In genomic region chr10:16809074-16809718, GRCh38 we compare ENCODE assay signal across 10 cellular contexts. TPM values are rescaled to one million over a fixed set of nuclear protein-coding genes. Genes with fewer than 3 reads are reported as not detected.
DNase-seq lines count a peak whose midpoint lies in the region; ATAC-seq, FAIRE-seq and TF ChIP-seq lines count a peak whose summit lies in the region.
"Had no signal": no experiment of that assay in that cellular context is flagged by ENCODE, and none has a peak within 500 bp of the region (broad histone marks: within the 10 kb centered on the region; RNA-seq: fewer than 3 reads in every experiment).

No MANE protein-coding gene starts in this region.

- intact Hi-C loops in activated CD4-positive, alpha-beta T cell treated with anti-CD3 and anti-CD28 coated beads for 36 hours (cut with DNase I, micrococcal nuclease), result loop anchor here (2.0 to 5.0 kb wide), 2 partner anchors 30 to 262 kb away; no protein-coding TSS in a partner anchor
- intact Hi-C loops in mucosa of descending colon (cut with DNase I, micrococcal nuclease), result no loop called here

- no peak overlapping the region for H3K18ac ChIP-seq in H1 (ENCODE audit: extremely low read depth, low read length)

- H3K27ac Mint-ChIP-seq in activated CD4-positive, alpha-beta T cell treated with anti-CD3 and anti-CD28 coated beads for 36 hours, result no peak overlapping the region

- H3K23ac ChIP-seq in H1 (ENCODE audit: insufficient read length), result no peak overlapping the region

- H3K79me2 ChIP-seq in Karpas-422 (ENCODE audit: low read length), result peaks cover 78% of the 10 kb centered on the region
- H3K79me2 ChIP-seq in H1 (ENCODE audit: control insufficient read depth in 1 of 2, insufficient read depth in 2 of 2, low read length in 2 of 2), result peaks cover 0 to 41% of the 10 kb centered on the region in 2 experiments; a peak in 3 of 4 replicates

- peaks cover 9% of the 10 kb centered on the region for H3K4me1 Mint-ChIP-seq in activated CD4-positive, alpha-beta T cell treated with anti-CD3 and anti-CD28 coated beads for 36 hours

- CTCF ChIA-PET in activated CD4-positive, alpha-beta T cell treated with anti-CD3 and anti-CD28 coated beads for 36 hours (lab: Charles Lee), result interaction anchor here (0.6 to 1.4 kb wide), 4 partner anchors 8 to 909 kb away, joined by 3 to 4 read pairs (median 4); partner anchors contain the start of gene RSU1
- CTCF ChIA-PET in H1 (lab: Charles Lee; ENCODE audit: partially characterized antibody), result interaction anchor here (0.5 to 1.5 kb wide), 8 partner anchors 8 to 907 kb away, joined by 3 to 5 read pairs (median 3); partner anchors contain the start of gene RSU1

- POLR2A ChIA-PET in activated CD4-positive, alpha-beta T cell treated with anti-CD3 and anti-CD28 coated beads for 36 hours (lab: Charles Lee), result no interaction called here
- POLR2A ChIA-PET in H1 (lab: Charles Lee; ENCODE audit: partially characterized antibody), result interaction anchor here (1.0 kb wide), 1 partner anchor 8 kb away, joined by 3 read pairs; the partner anchor contains the start of gene RSU1

- H3K9me3 Mint-ChIP-seq in activated CD4-positive, alpha-beta T cell treated with anti-CD3 and anti-CD28 coated beads for 36 hours (ENCODE audit: low read depth), result no peaks in the 10 kb centered on the region

- H2BK5ac ChIP-seq in H1 (ENCODE audit: low read depth, low read length), result no peak overlapping the region

- peak; percentile 70 to 78 for TF ChIP-seq RAD21 in H1 (IDR thresholded peaks at IDR 0.05 in 1 of 2, conservative IDR thresholded peaks at IDR 0.05 in 1 of 2; ENCODE audit: low read depth in 2 of 2, low read length in 2 of 2)

- no peak for TF ChIP-seq POLR2A in H1 (IDR thresholded peaks at IDR 0.05; ENCODE audit: control extremely low read depth in 1 of 2, low read depth in 2 of 2, low read length in 2 of 2)

- no peaks in the 10 kb centered on the region for H3K4me1 ChIP-seq in Karpas-422 (ENCODE audit: low read length)
- no peaks in the 10 kb centered on the region for H3K4me1 ChIP-seq in H1 (replicated peaks in 1 of 4; ENCODE audit: control insufficient read depth in 3 of 4, insufficient read depth in 4 of 4, low read length in 3 of 4)
- peaks cover 3% of the 10 kb centered on the region for H3K4me1 ChIP-seq in mucosa of descending colon (ENCODE audit: low read depth)
- H3K4me1 ChIP-seq: thyroid gland had no signal

- H2BK20ac ChIP-seq in H1 (ENCODE audit: low read length), result no peak overlapping the region

- H3K9ac ChIP-seq in Karpas-422 (ENCODE audit: low read length) (no peak overlapping the region), H1 (replicated peaks in 1 of 4; ENCODE audit: extremely low read depth in 1 of 4, low read depth in 3 of 4, low read length in 3 of 4) (no peak overlapping the region)

- no peak overlapping the region for H2BK120ac ChIP-seq in H1 (replicated peaks; ENCODE audit: low read depth, low read length)

- no peak overlapping the region for H3K14ac ChIP-seq in H1 (ENCODE audit: insufficient read length)

- H3K27ac ChIP-seq in Karpas-422 (ENCODE audit: low read length) (no peak overlapping the region), H1 (ENCODE audit: low read depth, low read length) (no peak overlapping the region)
- H3K27ac ChIP-seq: thyroid gland had no signal

- H2BK12ac ChIP-seq in H1 (ENCODE audit: low read depth, low read length), result no peak overlapping the region

- H3K4me3 ChIP-seq in Karpas-422 (ENCODE audit: low read length), result no peak overlapping the region
- H3K4me3 ChIP-seq in H1 (ENCODE audit: extremely low read depth in 1 of 4, insufficient read depth in 2 of 4, low read depth in 3 of 4, low read length in 4 of 4), result no peak overlapping the region
- H3K4me3 ChIP-seq in mucosa of descending colon, result no peak overlapping the region
- no peak overlapping the region for H3K4me3 ChIP-seq in MG63
- H3K4me3 ChIP-seq: thyroid gland had no signal

- no peak for TF ChIP-seq EP300 in H1 (IDR thresholded peaks at IDR 0.05; ENCODE audit: borderline replicate concordance in 1 of 2, low read depth in 2 of 2, low read length in 2 of 2)

- no peaks in the 10 kb centered on the region for H3K9me2 ChIP-seq in Karpas-422 (replicated peaks; ENCODE audit: insufficient read depth, low read length)

- H3K79me1 ChIP-seq in H1 (ENCODE audit: low read depth, low read length), result no peaks in the 10 kb centered on the region

- peak; percentile 52 to 74 (median 71) for TF ChIP-seq CTCF in H1 (IDR thresholded peaks at IDR 0.05; ENCODE audit: control extremely low read depth in 1 of 3, insufficient read depth in 1 of 3, low read depth in 1 of 3, low read length in 3 of 3)
- peak; percentile 15 for TF ChIP-seq CTCF in mucosa of descending colon (IDR thresholded peaks at IDR 0.05)

- ATAC-seq in GM21737 (IDR thresholded peaks at IDR 0.05; ENCODE audit: unreplicated experiment) (peak; percentile 66), mucosa of descending colon (peak; percentile 86)
- peak; percentile 94 for ATAC-seq in activated CD4-positive, alpha-beta T cell treated with anti-CD3 and anti-CD28 coated beads for 36 hours

- H3K56ac ChIP-seq in H1 (replicated peaks; ENCODE audit: insufficient read length, low read depth, low read length), result no peak overlapping the region

- H3K36me3 Mint-ChIP-seq in activated CD4-positive, alpha-beta T cell treated with anti-CD3 and anti-CD28 coated beads for 36 hours (ENCODE audit: low read depth), result peaks cover 25% of the 10 kb centered on the region

- no peak overlapping the region for H2AK5ac ChIP-seq in H1 (ENCODE audit: low read depth, low read length)

- H2AFZ ChIP-seq in Karpas-422 (ENCODE audit: low read length) (no peak overlapping the region), H1 (ENCODE audit: low read length) (no peak overlapping the region)

- no peak overlapping the region for H3K4ac ChIP-seq in H1 (replicated peaks; ENCODE audit: insufficient read length, low read depth, low read length)

- H3K27me3 ChIP-seq in Karpas-422 (ENCODE audit: low read length), result no peaks in the 10 kb centered on the region
- no peaks in the 10 kb centered on the region for H3K27me3 ChIP-seq in H1 (replicated peaks in 1 of 4; ENCODE audit: control insufficient read depth in 3 of 4, extremely low read depth in 1 of 4, insufficient read depth in 3 of 4, low read length in 3 of 4)
- H3K27me3 ChIP-seq in MG63, result no peaks in the 10 kb centered on the region
- H3K27me3 ChIP-seq: thyroid gland had no signal

- no peak overlapping the region for H4K5ac ChIP-seq in H1 (ENCODE audit: insufficient read length, low read depth, low read length)

- no peak overlapping the region for H3K4me2 ChIP-seq in Karpas-422 (ENCODE audit: low read depth, low read length, poor library complexity, severe bottlenecking)
- H3K4me2 ChIP-seq in H1 (ENCODE audit: insufficient read depth in 1 of 2, low read depth in 2 of 2, low read length in 2 of 2), result no peak overlapping the region

- no peak overlapping the region for H4K91ac ChIP-seq in H1 (replicated peaks; ENCODE audit: insufficient read length, low read length)

- 83% methylated on average over 6 of the region's 6 CpGs; no CpG with 5 or more reads in 1 of the 2 experiments for WGBS in H1 (ENCODE audit: extremely low coverage in 1 of 2, insufficient coverage in 1 of 2, insufficient read length in 1 of 2, insufficient replicate concordance in 2 of 2, low coverage in 1 of 2, low lambda C conversion rate in 2 of 2, missing lambda C conversion rate in 1 of 2), 2 experiments

- no peak overlapping the region for H4K8ac ChIP-seq in H1 (ENCODE audit: extremely low read depth, insufficient read depth, low read length)

- H4K20me1 ChIP-seq in Karpas-422 (ENCODE audit: insufficient read depth, low read depth, low read length), result no peaks in the 10 kb centered on the region
- H4K20me1 ChIP-seq in H1 (replicated peaks in 1 of 2; ENCODE audit: control insufficient read depth in 1 of 2, insufficient read depth in 2 of 2, low read length in 2 of 2), result peaks cover 0 to 2% of the 10 kb centered on the region in 2 experiments

- no peak overlapping the region for H2BK15ac ChIP-seq in H1 (ENCODE audit: low read length)

- H3K9me3 ChIP-seq in Karpas-422 (ENCODE audit: low read length) (no peaks in the 10 kb centered on the region), H1 (ENCODE audit: insufficient read depth in 2 of 2, low read depth in 1 of 2, low read length in 1 of 2) (no peaks in the 10 kb centered on the region), mucosa of descending colon (no peaks in the 10 kb centered on the region), MG63 (no peaks in the 10 kb centered on the region)
- H3K9me3 ChIP-seq: thyroid gland had no signal

- H3K36me3 ChIP-seq in Karpas-422 (ENCODE audit: insufficient read depth, low read length) (no peaks in the 10 kb centered on the region), H1 (ENCODE audit: control insufficient read depth in 2 of 4, insufficient read depth in 4 of 4, low read length in 3 of 4) (no peaks in the 10 kb centered on the region), mucosa of descending colon (ENCODE audit: low read depth) (no peaks in the 10 kb centered on the region), MG63 (peaks cover 16% of the 10 kb centered on the region)
- H3K36me3 ChIP-seq: thyroid gland had no signal

- peak; percentile 49 for DNase-seq in DMS 273 (lab: John Stamatoyannopoulos, UW; ENCODE audit: unreplicated experiment)
- DNase-seq in DMS 273 treated with DMSO at 0.1 percent for 48 hours (lab: John Stamatoyannopoulos, UW), result no peak
- peak; percentile 85 for DNase-seq in Karpas-422
- peak; percentile 79 for DNase-seq in activated CD4-positive, alpha-beta T cell treated with anti-CD3 and anti-CD28 coated beads for 36 hours
- DNase-seq in H1 (ENCODE audit: low read depth in 1 of 2, low spot score in 2 of 2), result peak in 1 of 2 experiments; percentile 74
- DNase-seq in mucosa of descending colon, result peak in 2 of 3 donors; percentile 62 to 83
- no peak for DNase-seq in MG63

- no peak overlapping the region for H3K4me3 Mint-ChIP-seq in activated CD4-positive, alpha-beta T cell treated with anti-CD3 and anti-CD28 coated beads for 36 hours

- FAIRE-seq in H1 (lab: Jason Lieb, UNC), result no peak
- FAIRE-seq: A204.1 had no signal

- H3K23me2 ChIP-seq in H1 (ENCODE audit: low read depth, low read length), result no peaks in the 10 kb centered on the region

- no peaks in the 10 kb centered on the region for H3K27me3 Mint-ChIP-seq in activated CD4-positive, alpha-beta T cell treated with anti-CD3 and anti-CD28 coated beads for 36 hours

RNA-seq across cellular contexts. Expression of gene RSU1, which starts 8.0 kb away (rescaled TPM):
- 26.3 and 83.9 TPM in 2 replicates for total RNA-seq in Karpas-422 (2014; rRNA removed; shearing (Covaris generic); ENCODE audit: low replicate concordance)
- 10 to 100 TPM; 38.4 to 62.8 TPM for total RNA-seq in activated CD4-positive, alpha-beta T cell treated with anti-CD3 and anti-CD28 coated beads for 36 hours
- total RNA-seq in H1 (2021; fragmentation: NEBNext Ultra II Directional; extraction: Animal tissue kit (Norgen Biotek cat#: 25700)), result 62.5 and 68.2 TPM in 2 replicates
- polyA plus RNA-seq in H1 (2011; rRNA removed), result 36.1 and 50.0 TPM in 2 replicates
- 55.2 TPM for polyA plus RNA-seq in H1 (2011; cell fraction: cytosol; rRNA removed)
- polyA plus RNA-seq in H1 (2011; cell fraction: nucleus; rRNA removed), result 60.2 TPM
- 45.1 to 51.3 TPM (median 48.4 TPM) in 4 replicates for polyA plus RNA-seq in H1 (2012, experiment 1 of 2)
- 29.3 TPM for polyA plus RNA-seq in H1 (2012, experiment 2 of 2)
- 74.4 TPM for polyA plus RNA-seq in H1 (2013, experiment 1 of 2)
- 73.2 TPM for polyA plus RNA-seq in H1 (2013, experiment 2 of 2)
- 50.4 and 62.6 TPM in 2 replicates for polyA minus RNA-seq in H1 (2011; rRNA and poly(A)+ RNA removed)
- 26.8 TPM for polyA minus RNA-seq in H1 (2011; cell fraction: cytosol; rRNA and poly(A)+ RNA removed)
- polyA minus RNA-seq in H1 (2011; cell fraction: nucleus; rRNA and poly(A)+ RNA removed), result 61.5 TPM
- total RNA-seq in mucosa of descending colon, result 10 to 100 TPM; 67.2 to 94.8 (median 74.1) TPM
- total RNA-seq in MG63 (2014; rRNA removed; shearing (Covaris generic); ENCODE audit: low replicate concordance), result 44.1 and 44.5 TPM in 2 replicates

Comparison
In these comparisons a context has a peak if more than half of its experiments do, and no peak if none do; other contexts are left out.
1. DNase-seq: peak in DMS 273 (single experiment), Karpas-422 (single experiment), activated CD4-positive, alpha-beta T cell treated with anti-CD3 and anti-CD28 coated beads for 36 hours (single experiment) and mucosa of descending colon (2 of 3); none in DMS 273 treated with DMSO at 0.1 percent for 48 hours (single experiment) and MG63 (single experiment).
2. intact Hi-C loops: an anchor here in activated CD4-positive, alpha-beta T cell treated with anti-CD3 and anti-CD28 coated beads for 36 hours (2.0 to 5.0 kb wide); none called in mucosa of descending colon.
3. Peak in every context shown above with its lines, with median percentiles within 50 percentile points of each other: ATAC-seq.